In the genomic region with DNA sequence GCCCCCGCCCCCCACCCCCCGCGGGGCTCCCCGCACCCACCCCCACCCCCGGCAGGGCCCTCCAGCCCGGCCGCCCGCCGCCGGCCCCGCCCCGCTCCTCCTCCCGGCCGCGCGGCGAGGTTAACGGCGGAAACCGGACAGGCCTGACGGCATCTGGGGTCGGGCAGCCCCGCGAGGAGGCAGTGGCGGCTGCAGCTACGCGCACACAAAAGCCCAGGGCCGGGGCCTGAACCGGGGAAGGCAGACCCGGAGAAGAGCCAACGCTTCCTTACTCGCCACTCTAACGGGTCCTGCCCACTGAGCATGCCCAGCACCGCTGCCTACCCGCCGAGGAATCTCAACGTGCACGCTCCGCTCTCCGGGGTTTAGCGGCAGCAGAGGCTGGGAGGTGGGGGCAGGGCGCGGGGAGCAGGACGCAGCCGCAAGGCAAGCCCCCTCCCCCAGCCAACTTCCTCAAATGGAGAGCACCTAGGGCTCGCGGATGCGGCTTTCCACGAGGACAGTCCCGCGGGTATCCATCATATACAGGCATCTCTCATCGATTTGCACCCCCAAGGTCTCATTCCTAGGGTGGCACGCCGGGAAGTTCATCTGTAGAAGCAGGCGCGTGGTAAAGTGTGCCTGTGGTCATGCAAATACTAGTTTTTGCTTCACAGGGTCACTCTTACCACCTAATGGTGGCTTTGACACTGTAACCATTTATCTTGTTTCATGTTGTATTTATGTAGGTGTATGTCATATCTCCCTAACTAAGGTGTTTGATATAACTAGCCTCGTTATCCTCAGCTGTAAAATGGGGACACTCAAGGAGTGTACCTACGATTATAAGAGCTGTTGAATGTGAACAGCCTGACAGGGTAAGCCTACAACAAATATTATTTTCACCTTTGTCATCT, we compare ENCODE assay signal across 8 cellular contexts. TPM values are rescaled to one million over a fixed set of nuclear protein-coding genes. Genes with fewer than 3 reads are reported as not detected.
DNase-seq lines count a peak whose midpoint lies in the region; ATAC-seq and TF ChIP-seq lines count a peak whose summit lies in the region.

A gene (minus strand): TSS at position 339 of the 896 bp plus-strand sequence. CDS start 761 bp downstream, outside the sequence.

- H3K4me3 ChIP-seq in epithelial cell of esophagus (ENCODE audit: low read length) (peak within 1 kb of the TSS; percentile 84), mononuclear cell (ENCODE audit: low read length) (peak within 1 kb of the TSS; percentile 62)

- peaks cover 31 to 37% (median 37%) of the 10 kb centered on the region in 3 donors for H3K4me1 Mint-ChIP-seq in IgD-negative memory B cell

- H3K9me3 ChIP-seq in mononuclear cell (ENCODE audit: low read depth, low read length) = no peaks in the 10 kb centered on the region

- H3K36me3 Mint-ChIP-seq in IgD-negative memory B cell = no peaks in the 10 kb centered on the region

- peak within 1 kb of the TSS; percentile 88 to 99 (median 96) for H3K4me3 Mint-ChIP-seq in IgD-negative memory B cell

- DNase-seq in DMS153 treated with DMSO at 0.1 percent for 48 hours (lab: John Stamatoyannopoulos, UW; ENCODE audit: unreplicated experiment) (peak; percentile 89), OCI-M1 (lab: John Stamatoyannopoulos, UW) (peak; percentile 98), activated T-cell treated with anti-CD3 and anti-CD28 coated beads for 24 hours (ENCODE audit: low read depth) (peak; percentile 91), epithelial cell of esophagus (ENCODE audit: low read depth) (peak; percentile 95)
- peak; percentile 89 for DNase-seq in stimulated activated CD8-positive, alpha-beta memory T cell treated with anti-CD3 and anti-CD28 coated beads, Interleukin-2, amount 100 ng/mL, for 48 hours (ENCODE audit: low read depth in 2 of 2)

- H3K27me3 Mint-ChIP-seq in IgD-negative memory B cell = no peaks in the 10 kb centered on the region

- no peak for TF ChIP-seq CTCF in epithelial cell of esophagus (IDR thresholded peaks at IDR 0.05; ENCODE audit: insufficient read depth, low read depth, low read length, missing control alignments)

- H3K4me1 ChIP-seq in mononuclear cell (ENCODE audit: insufficient read depth, low read length) = peaks cover 41% of the 10 kb centered on the region

- no peaks in the 10 kb centered on the region for H3K9me3 Mint-ChIP-seq in IgD-negative memory B cell

- peak within 1 kb of the TSS; percentile 91 to 99 (median 97) for H3K27ac Mint-ChIP-seq in IgD-negative memory B cell

- H3K27me3 ChIP-seq in mononuclear cell (ENCODE audit: insufficient read depth, low read length) = no peaks in the 10 kb centered on the region

- peak; percentile 58 for ATAC-seq in GM21576 (IDR thresholded peaks at IDR 0.05; ENCODE audit: unreplicated experiment)

RNA-seq across cellular contexts. Expression of the gene that starts here (rescaled TPM):
- polyA plus RNA-seq in IgD-negative memory B cell = 32.0 TPM
- 41.7 TPM for total RNA-seq in mononuclear cell

Comparison
In these comparisons a context has a peak if more than half of its experiments do, and no peak if none do; other contexts are left out.
1. Peak in every context shown above with its lines: DNase-seq, ATAC-seq and H3K4me3 ChIP-seq.